In the genomic region with DNA sequence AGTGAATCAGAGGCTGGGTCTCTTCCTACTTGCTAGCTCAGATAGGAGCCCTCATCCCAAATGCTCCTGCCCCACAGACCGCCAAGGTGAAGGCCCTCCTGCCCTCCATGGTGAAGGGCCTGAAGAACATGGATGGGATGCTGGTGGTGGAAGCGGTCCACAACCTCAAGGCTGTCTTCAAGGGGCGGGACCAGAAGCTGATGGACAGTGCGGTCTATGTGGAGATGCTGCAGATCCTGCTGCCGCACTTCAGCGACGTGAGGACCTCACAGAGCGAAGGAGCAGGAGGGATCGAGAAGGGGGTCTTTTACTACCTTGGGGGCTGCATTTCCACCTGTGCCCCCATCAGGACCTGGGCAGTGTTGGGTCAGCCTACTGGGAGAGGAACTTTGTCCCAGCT, we compare ENCODE assay signal across 32 cellular contexts. TPM values are rescaled to one million over a fixed set of nuclear protein-coding genes. Genes with fewer than 3 reads are reported as not detected.
"Had no signal": no experiment of that assay in that cellular context is flagged by ENCODE, and none has a peak within 500 bp of the region (broad histone marks: within the 10 kb centered on the region; RNA-seq: fewer than 3 reads in every experiment).

No MANE protein-coding gene starts in this region.

- DNase-seq: activated CD4-positive, alpha-beta T cell treated with anti-CD3 and anti-CD28 coated beads for 48 hours; activated CD4-positive, alpha-beta T cell treated with anti-CD3 and anti-CD28 coated beads, Interleukin-2, amount 50 U/mL, for 1 hour; activated CD4-positive, alpha-beta T cell treated with anti-CD3 and anti-CD28 coated beads, Interleukin-2, amount 50 U/mL, for 48 hours; activated CD4-positive, CD25-positive, alpha-beta regulatory T cell; activated CD8-positive, alpha-beta T cell treated with anti-CD3 and anti-CD28 coated beads for 36 hours; activated gamma-delta T cell treated with Interleukin-2 at 50 U/mL for 16 hours; activated naive CD4-positive, alpha-beta T cell treated with Interleukin-2 at 50 U/mL for 16 hours; activated naive CD8-positive, alpha-beta T cell treated with anti-CD3 and anti-CD28 coated beads for 36 hours; activated naive CD8-positive, alpha-beta T cell treated with anti-CD3 and anti-CD28 coated beads, Interleukin-2, amount 50 U/mL, for 24 hours; activated T-cell treated with anti-CD3 and anti-CD28 coated beads, Interleukin-2, amount 50 U/mL, for 1 hour; activated T-cell treated with anti-CD3 and anti-CD28 coated beads, Interleukin-2, amount 50 U/mL, for 48 hours; adrenal gland; amygdala; aorta; body of pancreas; central memory CD4-positive, alpha-beta T cell; cerebellar nuclear complex; dorsolateral prefrontal cortex; effector memory CD4-positive, alpha-beta T cell; foreskin fibroblast; T-helper 1 cell; T-helper 2 cell had no signal

- H3K4me3 ChIP-seq: adrenal gland, body of pancreas, coronary artery, dorsolateral prefrontal cortex had no signal

- H3K27ac Mint-ChIP-seq: activated CD8-positive, alpha-beta T cell treated with anti-CD3 and anti-CD28 coated beads for 36 hours; activated naive CD4-positive, alpha-beta T cell treated with anti-CD3 and anti-CD28 coated beads, Interleukin-2, amount 50 U/mL, for 24 hours; activated naive CD8-positive, alpha-beta T cell treated with anti-CD3 and anti-CD28 coated beads for 36 hours; activated naive CD8-positive, alpha-beta T cell treated with anti-CD3 and anti-CD28 coated beads, Interleukin-2, amount 50 U/mL, for 24 hours; activated T-helper 1 cell treated with anti-CD3 and anti-CD28 coated beads, Interleukin-12 subunit alpha, Interleukin-12 subunit beta, Interleukin-2, Interleukin-4 antibody, amounts not matched to agents 30 ng/mL and 10 ng/mL and 1 ng/mL, durations not matched to agents 14 hours and 24 hours and 36 hours; activated T-helper 2 cell treated with anti-CD3 and anti-CD28 coated beads, Interferon-gamma antibody, Interleukin-2, Interleukin-4, amounts not matched to agents 10 μg/mL and 5 μg/mL and 100 μg/mL, durations not matched to agents 14 hours and 24 hours and 36 hours; dendritic cell treated with granulocyte-macrophage colony-stimulating factor and Interleukin-4, amounts not matched to agents 40 ng/mL and 50 ng/mL, for 4 days; endodermal cell had no signal

- H3K36me3 Mint-ChIP-seq: activated naive CD4-positive, alpha-beta T cell treated with anti-CD3 and anti-CD28 coated beads, Interleukin-2, amount 50 U/mL, for 24 hours; activated naive CD8-positive, alpha-beta T cell treated with anti-CD3 and anti-CD28 coated beads for 36 hours had no signal

- H3K4me3 Mint-ChIP-seq: activated CD8-positive, alpha-beta T cell treated with anti-CD3 and anti-CD28 coated beads for 36 hours; activated naive CD4-positive, alpha-beta T cell treated with anti-CD3 and anti-CD28 coated beads, Interleukin-2, amount 50 U/mL, for 24 hours; activated naive CD8-positive, alpha-beta T cell treated with anti-CD3 and anti-CD28 coated beads for 36 hours; activated naive CD8-positive, alpha-beta T cell treated with anti-CD3 and anti-CD28 coated beads, Interleukin-2, amount 50 U/mL, for 24 hours; activated T-helper 1 cell treated with anti-CD3 and anti-CD28 coated beads, Interleukin-12 subunit alpha, Interleukin-12 subunit beta, Interleukin-2, Interleukin-4 antibody, amounts not matched to agents 30 ng/mL and 10 ng/mL and 1 ng/mL, durations not matched to agents 14 hours and 24 hours and 36 hours; dendritic cell treated with granulocyte-macrophage colony-stimulating factor and Interleukin-4, amounts not matched to agents 40 ng/mL and 50 ng/mL, for 4 days; endodermal cell had no signal

- ATAC-seq: activated CD8-positive, alpha-beta T cell treated with anti-CD3 and anti-CD28 coated beads for 36 hours; activated naive CD8-positive, alpha-beta T cell treated with anti-CD3 and anti-CD28 coated beads, Interleukin-2, amount 50 U/mL, for 24 hours; body of pancreas; esophagus mucosa; SK-N-SH treated with all-trans-retinoic acid at 6 μM for 48 hours had no signal

- H3K4me1 Mint-ChIP-seq: activated naive CD4-positive, alpha-beta T cell treated with anti-CD3 and anti-CD28 coated beads, Interleukin-2, amount 50 U/mL, for 24 hours; activated naive CD8-positive, alpha-beta T cell treated with anti-CD3 and anti-CD28 coated beads, Interleukin-2, amount 50 U/mL, for 24 hours had no signal

- H3K27me3 ChIP-seq: adrenal gland, body of pancreas, dorsolateral prefrontal cortex had no signal

- H3K9me3 ChIP-seq: adrenal gland, body of pancreas had no signal

- H3K9me3 Mint-ChIP-seq: activated CD8-positive, alpha-beta T cell treated with anti-CD3 and anti-CD28 coated beads for 36 hours; activated naive CD4-positive, alpha-beta T cell treated with anti-CD3 and anti-CD28 coated beads, Interleukin-2, amount 50 U/mL, for 24 hours; activated naive CD8-positive, alpha-beta T cell treated with anti-CD3 and anti-CD28 coated beads for 36 hours; activated naive CD8-positive, alpha-beta T cell treated with anti-CD3 and anti-CD28 coated beads, Interleukin-2, amount 50 U/mL, for 24 hours; activated T-helper 1 cell treated with anti-CD3 and anti-CD28 coated beads, Interleukin-12 subunit alpha, Interleukin-12 subunit beta, Interleukin-2, Interleukin-4 antibody, amounts not matched to agents 30 ng/mL and 10 ng/mL and 1 ng/mL, durations not matched to agents 14 hours and 24 hours and 36 hours; activated T-helper 2 cell treated with anti-CD3 and anti-CD28 coated beads, Interferon-gamma antibody, Interleukin-2, Interleukin-4, amounts not matched to agents 10 μg/mL and 5 μg/mL and 100 μg/mL, durations not matched to agents 14 hours and 24 hours and 36 hours; dendritic cell treated with granulocyte-macrophage colony-stimulating factor and Interleukin-4, amounts not matched to agents 40 ng/mL and 50 ng/mL, for 4 days; endodermal cell had no signal

- H3K27ac ChIP-seq: adrenal gland, body of pancreas, coronary artery, dorsolateral prefrontal cortex had no signal

- H3K36me3 ChIP-seq: adrenal gland had no signal

- H3K4me1 ChIP-seq: adrenal gland, body of pancreas had no signal

- H3K27me3 Mint-ChIP-seq: activated naive CD4-positive, alpha-beta T cell treated with anti-CD3 and anti-CD28 coated beads, Interleukin-2, amount 50 U/mL, for 24 hours; activated naive CD8-positive, alpha-beta T cell treated with anti-CD3 and anti-CD28 coated beads for 36 hours; dendritic cell treated with granulocyte-macrophage colony-stimulating factor and Interleukin-4, amounts not matched to agents 40 ng/mL and 50 ng/mL, for 4 days had no signal

RNA-seq across cellular contexts. Expression of a gene that starts 59.5 kb away (rescaled TPM):
- total RNA-seq: activated CD8-positive, alpha-beta memory T cell treated with anti-CD3 and anti-CD28 coated beads for 36 hours; activated T-helper 1 cell treated with anti-CD3 and anti-CD28 coated beads, Interleukin-12 subunit alpha, Interleukin-12 subunit beta, Interleukin-2, Interleukin-4 antibody, amounts not matched to agents 30 ng/mL and 10 ng/mL and 1 ng/mL, durations not matched to agents 14 hours and 24 hours and 36 hours; epithelial cell of proximal tubule had no signal
